In the genomic region with DNA sequence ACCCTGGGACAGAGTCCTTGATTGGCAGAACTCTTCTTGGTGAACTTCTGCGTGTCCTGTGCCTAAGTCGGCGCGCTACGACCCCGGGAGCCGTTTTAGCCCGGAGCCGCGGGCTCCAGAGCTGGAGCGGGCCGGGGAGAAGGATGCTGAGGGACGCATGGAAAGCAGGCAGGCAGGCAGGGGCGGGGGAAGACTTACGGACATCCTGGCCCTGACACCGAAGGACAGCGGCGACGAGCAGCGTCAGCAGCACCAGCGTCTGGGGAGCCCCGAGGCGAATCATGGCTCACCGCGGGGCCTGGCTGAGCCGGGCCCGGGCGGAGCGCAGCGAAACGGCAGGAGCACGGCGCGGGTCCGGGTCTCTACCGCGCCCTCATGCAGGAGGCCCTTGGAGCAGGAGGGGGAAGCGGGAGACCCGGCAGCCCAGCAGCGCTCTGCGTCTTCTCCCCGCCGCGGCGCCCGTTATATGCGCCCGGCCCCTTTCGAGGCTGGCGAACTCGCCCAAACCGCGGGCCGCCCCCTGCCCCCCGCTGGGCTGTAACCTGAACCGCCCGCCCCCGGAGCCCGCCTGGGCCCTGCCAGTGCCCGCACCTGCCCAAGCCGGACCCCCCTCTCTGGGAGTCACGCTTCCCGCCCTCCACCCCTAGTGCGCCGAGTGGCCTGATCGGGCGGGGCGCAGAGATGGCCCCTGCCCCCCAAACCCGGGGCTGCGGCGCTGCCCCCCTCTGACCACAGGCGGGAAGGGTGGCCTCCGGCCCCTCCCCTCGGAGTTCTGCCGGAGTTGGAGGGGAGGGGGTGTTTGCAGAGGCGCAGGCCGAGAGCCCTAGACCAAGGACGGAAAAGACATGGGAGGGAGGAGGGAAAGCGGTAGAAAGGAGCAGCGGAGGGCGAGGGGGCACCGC, we compare ENCODE assay signal across 1 cellular context.
TF ChIP-seq lines count a peak whose summit lies in the region.

A gene (minus strand): TSS at position 438 of the 902 bp plus-strand sequence. CDS start 155 bp downstream, at position 283.

TF ChIP-seq in HEK293, 187 proteins besides CTCF, POLR2A, EP300 and RAD21 (continued from another document and continues in another):
- TF ChIP-seq, protein P1, sequence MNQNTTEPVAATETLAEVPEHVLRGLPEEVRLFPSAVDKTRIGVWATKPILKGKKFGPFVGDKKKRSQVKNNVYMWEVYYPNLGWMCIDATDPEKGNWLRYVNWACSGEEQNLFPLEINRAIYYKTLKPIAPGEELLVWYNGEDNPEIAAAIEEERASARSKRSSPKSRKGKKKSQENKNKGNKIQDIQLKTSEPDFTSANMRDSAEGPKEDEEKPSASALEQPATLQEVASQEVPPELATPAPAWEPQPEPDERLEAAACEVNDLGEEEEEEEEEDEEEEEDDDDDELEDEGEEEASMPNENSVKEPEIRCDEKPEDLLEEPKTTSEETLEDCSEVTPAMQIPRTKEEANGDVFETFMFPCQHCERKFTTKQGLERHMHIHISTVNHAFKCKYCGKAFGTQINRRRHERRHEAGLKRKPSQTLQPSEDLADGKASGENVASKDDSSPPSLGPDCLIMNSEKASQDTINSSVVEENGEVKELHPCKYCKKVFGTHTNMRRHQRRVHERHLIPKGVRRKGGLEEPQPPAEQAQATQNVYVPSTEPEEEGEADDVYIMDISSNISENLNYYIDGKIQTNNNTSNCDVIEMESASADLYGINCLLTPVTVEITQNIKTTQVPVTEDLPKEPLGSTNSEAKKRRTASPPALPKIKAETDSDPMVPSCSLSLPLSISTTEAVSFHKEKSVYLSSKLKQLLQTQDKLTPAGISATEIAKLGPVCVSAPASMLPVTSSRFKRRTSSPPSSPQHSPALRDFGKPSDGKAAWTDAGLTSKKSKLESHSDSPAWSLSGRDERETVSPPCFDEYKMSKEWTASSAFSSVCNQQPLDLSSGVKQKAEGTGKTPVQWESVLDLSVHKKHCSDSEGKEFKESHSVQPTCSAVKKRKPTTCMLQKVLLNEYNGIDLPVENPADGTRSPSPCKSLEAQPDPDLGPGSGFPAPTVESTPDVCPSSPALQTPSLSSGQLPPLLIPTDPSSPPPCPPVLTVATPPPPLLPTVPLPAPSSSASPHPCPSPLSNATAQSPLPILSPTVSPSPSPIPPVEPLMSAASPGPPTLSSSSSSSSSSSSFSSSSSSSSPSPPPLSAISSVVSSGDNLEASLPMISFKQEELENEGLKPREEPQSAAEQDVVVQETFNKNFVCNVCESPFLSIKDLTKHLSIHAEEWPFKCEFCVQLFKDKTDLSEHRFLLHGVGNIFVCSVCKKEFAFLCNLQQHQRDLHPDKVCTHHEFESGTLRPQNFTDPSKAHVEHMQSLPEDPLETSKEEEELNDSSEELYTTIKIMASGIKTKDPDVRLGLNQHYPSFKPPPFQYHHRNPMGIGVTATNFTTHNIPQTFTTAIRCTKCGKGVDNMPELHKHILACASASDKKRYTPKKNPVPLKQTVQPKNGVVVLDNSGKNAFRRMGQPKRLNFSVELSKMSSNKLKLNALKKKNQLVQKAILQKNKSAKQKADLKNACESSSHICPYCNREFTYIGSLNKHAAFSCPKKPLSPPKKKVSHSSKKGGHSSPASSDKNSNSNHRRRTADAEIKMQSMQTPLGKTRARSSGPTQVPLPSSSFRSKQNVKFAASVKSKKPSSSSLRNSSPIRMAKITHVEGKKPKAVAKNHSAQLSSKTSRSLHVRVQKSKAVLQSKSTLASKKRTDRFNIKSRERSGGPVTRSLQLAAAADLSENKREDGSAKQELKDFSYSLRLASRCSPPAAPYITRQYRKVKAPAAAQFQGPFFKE (tag by site-specific recombination; IDR thresholded peaks at IDR 0.05; ENCODE audit: borderline replicate concordance) = no peak
- TF ChIP-seq, protein P2, sequence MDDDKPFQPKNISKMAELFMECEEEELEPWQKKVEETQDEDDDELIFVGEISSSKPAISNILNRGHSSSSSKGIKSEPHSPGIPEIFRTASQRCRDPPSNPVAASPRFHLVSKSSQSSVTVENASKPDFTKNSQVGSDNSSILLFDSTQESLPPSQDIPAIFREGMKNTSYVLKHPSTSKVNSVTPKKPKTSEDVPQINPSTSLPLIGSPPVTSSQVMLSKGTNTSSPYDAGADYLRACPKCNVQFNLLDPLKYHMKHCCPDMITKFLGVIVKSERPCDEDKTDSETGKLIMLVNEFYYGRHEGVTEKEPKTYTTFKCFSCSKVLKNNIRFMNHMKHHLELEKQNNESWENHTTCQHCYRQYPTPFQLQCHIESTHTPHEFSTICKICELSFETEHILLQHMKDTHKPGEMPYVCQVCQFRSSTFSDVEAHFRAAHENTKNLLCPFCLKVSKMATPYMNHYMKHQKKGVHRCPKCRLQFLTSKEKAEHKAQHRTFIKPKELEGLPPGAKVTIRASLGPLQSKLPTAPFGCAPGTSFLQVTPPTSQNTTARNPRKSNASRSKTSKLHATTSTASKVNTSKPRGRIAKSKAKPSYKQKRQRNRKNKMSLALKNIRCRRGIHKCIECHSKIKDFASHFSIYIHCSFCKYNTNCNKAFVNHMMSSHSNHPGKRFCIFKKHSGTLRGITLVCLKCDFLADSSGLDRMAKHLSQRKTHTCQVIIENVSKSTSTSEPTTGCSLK (tag by site-specific recombination; IDR thresholded peaks at IDR 0.05) = no peak
- TF ChIP-seq, protein P3, sequence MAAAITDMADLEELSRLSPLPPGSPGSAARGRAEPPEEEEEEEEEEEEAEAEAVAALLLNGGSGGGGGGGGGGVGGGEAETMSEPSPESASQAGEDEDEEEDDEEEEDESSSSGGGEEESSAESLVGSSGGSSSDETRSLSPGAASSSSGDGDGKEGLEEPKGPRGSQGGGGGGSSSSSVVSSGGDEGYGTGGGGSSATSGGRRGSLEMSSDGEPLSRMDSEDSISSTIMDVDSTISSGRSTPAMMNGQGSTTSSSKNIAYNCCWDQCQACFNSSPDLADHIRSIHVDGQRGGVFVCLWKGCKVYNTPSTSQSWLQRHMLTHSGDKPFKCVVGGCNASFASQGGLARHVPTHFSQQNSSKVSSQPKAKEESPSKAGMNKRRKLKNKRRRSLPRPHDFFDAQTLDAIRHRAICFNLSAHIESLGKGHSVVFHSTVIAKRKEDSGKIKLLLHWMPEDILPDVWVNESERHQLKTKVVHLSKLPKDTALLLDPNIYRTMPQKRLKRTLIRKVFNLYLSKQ (tag by site-specific recombination; IDR thresholded peaks at IDR 0.05; ENCODE audit: borderline replicate concordance) = no peak
- TF ChIP-seq ZNF19 (tag by site-specific recombination; IDR thresholded peaks at IDR 0.05; ENCODE audit: low read depth) = no peak
- no peak for TF ChIP-seq MYNN (tag by site-specific recombination; IDR thresholded peaks at IDR 0.05; ENCODE audit: borderline replicate concordance)
- TF ChIP-seq GLI2 (tag by site-specific recombination; IDR thresholded peaks at IDR 0.05; ENCODE audit: borderline replicate concordance, low read depth) = no peak
- no peak for TF ChIP-seq HOXC10 (CRISPR knock-in tag; IDR thresholded peaks at IDR 0.05)
- no peak for TF ChIP-seq OVOL3 (tag by site-specific recombination; IDR thresholded peaks at IDR 0.05)
- TF ChIP-seq RBAK (tag by site-specific recombination; IDR thresholded peaks at IDR 0.05) = no peak
- no peak for TF ChIP-seq ZNF701 (tag by site-specific recombination; IDR thresholded peaks at IDR 0.05)
- TF ChIP-seq, protein P4, sequence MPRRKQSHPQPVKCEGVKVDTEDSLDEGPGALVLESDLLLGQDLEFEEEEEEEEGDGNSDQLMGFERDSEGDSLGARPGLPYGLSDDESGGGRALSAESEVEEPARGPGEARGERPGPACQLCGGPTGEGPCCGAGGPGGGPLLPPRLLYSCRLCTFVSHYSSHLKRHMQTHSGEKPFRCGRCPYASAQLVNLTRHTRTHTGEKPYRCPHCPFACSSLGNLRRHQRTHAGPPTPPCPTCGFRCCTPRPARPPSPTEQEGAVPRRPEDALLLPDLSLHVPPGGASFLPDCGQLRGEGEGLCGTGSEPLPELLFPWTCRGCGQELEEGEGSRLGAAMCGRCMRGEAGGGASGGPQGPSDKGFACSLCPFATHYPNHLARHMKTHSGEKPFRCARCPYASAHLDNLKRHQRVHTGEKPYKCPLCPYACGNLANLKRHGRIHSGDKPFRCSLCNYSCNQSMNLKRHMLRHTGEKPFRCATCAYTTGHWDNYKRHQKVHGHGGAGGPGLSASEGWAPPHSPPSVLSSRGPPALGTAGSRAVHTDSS (tag by site-specific recombination; IDR thresholded peaks at IDR 0.05) = no peak
- TF ChIP-seq KLF9 (tag by site-specific recombination; IDR thresholded peaks at IDR 0.05; ENCODE audit: low read depth) = peak; percentile 27; the same call in 1 of the 2 replicates
- no peak for TF ChIP-seq ZNF155 (tag by site-specific recombination; IDR thresholded peaks at IDR 0.05)
- peak; percentile 75 for TF ChIP-seq ZNF335 (tag by site-specific recombination; conservative IDR thresholded peaks at IDR 0.05)
- no peak for TF ChIP-seq ZNF510 (tag by site-specific recombination; IDR thresholded peaks at IDR 0.05; ENCODE audit: insufficient replicate concordance)
- TF ChIP-seq ZNF529 (tag by site-specific recombination; IDR thresholded peaks at IDR 0.05; ENCODE audit: insufficient replicate concordance) = no peak
- TF ChIP-seq ZNF670 (tag by site-specific recombination; IDR thresholded peaks at IDR 0.05; ENCODE audit: low read depth) = no peak
- no peak for TF ChIP-seq ZNF426 (tag by site-specific recombination; IDR thresholded peaks at IDR 0.05)
- TF ChIP-seq SETDB1 (IDR thresholded peaks at IDR 0.05; ENCODE audit: insufficient read length, low read length) = no peak
- TF ChIP-seq, protein P5, sequence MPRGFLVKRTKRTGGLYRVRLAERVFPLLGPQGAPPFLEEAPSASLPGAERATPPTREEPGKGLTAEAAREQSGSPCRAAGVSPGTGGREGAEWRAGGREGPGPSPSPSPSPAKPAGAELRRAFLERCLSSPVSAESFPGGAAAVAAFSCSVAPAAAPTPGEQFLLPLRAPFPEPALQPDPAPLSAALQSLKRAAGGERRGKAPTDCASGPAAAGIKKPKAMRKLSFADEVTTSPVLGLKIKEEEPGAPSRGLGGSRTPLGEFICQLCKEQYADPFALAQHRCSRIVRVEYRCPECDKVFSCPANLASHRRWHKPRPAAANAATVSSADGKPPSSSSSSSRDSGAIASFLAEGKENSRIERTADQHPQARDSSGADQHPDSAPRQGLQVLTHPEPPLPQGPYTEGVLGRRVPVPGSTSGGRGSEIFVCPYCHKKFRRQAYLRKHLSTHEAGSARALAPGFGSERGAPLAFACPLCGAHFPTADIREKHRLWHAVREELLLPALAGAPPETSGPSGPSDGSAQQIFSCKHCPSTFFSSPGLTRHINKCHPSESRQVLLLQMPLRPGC (tag by site-specific recombination; IDR thresholded peaks at IDR 0.05) = no peak
- no peak for TF ChIP-seq ZNF366 (tag by site-specific recombination; conservative IDR thresholded peaks at IDR 0.05)
- TF ChIP-seq OSR2 (tag by site-specific recombination; IDR thresholded peaks at IDR 0.05) = no peak
- peak; percentile 71 for TF ChIP-seq ZFHX2 (tag by site-specific recombination; conservative IDR thresholded peaks at IDR 0.05)
- no peak for TF ChIP-seq ZNF16 (tag by site-specific recombination; IDR thresholded peaks at IDR 0.05; ENCODE audit: low read depth)
- TF ChIP-seq, protein P6, sequence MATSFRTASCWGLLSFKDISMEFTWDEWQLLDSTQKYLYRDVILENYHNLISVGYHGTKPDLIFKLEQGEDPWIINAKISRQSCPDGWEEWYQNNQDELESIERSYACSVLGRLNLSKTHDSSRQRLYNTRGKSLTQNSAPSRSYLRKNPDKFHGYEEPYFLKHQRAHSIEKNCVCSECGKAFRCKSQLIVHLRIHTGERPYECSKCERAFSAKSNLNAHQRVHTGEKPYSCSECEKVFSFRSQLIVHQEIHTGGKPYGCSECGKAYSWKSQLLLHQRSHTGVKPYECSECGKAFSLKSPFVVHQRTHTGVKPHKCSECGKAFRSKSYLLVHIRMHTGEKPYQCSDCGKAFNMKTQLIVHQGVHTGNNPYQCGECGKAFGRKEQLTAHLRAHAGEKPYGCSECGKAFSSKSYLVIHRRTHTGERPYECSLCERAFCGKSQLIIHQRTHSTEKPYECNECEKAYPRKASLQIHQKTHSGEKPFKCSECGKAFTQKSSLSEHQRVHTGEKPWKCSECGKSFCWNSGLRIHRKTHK (tag by site-specific recombination; IDR thresholded peaks at IDR 0.05) = no peak
- no peak for TF ChIP-seq ZNF2 (tag by site-specific recombination; IDR thresholded peaks at IDR 0.05)
- TF ChIP-seq ZNF132 (tag by site-specific recombination; IDR thresholded peaks at IDR 0.05; ENCODE audit: borderline replicate concordance) = no peak
- TF ChIP-seq ZNF549 (tag by site-specific recombination; IDR thresholded peaks at IDR 0.05) = no peak
- no peak for TF ChIP-seq ZNF560 (tag by site-specific recombination; IDR thresholded peaks at IDR 0.05; ENCODE audit: borderline replicate concordance)
- no peak for TF ChIP-seq ZNF394 (tag by site-specific recombination; IDR thresholded peaks at IDR 0.05; ENCODE audit: borderline replicate concordance)
- no peak for TF ChIP-seq GFI1B (tag by site-specific recombination; IDR thresholded peaks at IDR 0.05)
- TF ChIP-seq, protein P7, sequence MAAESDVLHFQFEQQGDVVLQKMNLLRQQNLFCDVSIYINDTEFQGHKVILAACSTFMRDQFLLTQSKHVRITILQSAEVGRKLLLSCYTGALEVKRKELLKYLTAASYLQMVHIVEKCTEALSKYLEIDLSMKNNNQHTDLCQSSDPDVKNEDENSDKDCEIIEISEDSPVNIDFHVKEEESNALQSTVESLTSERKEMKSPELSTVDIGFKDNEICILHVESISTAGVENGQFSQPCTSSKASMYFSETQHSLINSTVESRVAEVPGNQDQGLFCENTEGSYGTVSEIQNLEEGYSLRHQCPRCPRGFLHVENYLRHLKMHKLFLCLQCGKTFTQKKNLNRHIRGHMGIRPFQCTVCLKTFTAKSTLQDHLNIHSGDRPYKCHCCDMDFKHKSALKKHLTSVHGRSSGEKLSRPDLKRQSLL (tag by site-specific recombination; IDR thresholded peaks at IDR 0.05) = peak; percentile 71; the same call in 1 of the 2 replicates
- TF ChIP-seq SP2 (tag by site-specific recombination; IDR thresholded peaks at IDR 0.05) = peak; percentile 65
- no peak for TF ChIP-seq KLF10 (tag by site-specific recombination; IDR thresholded peaks at IDR 0.05)
- TF ChIP-seq, protein P8, sequence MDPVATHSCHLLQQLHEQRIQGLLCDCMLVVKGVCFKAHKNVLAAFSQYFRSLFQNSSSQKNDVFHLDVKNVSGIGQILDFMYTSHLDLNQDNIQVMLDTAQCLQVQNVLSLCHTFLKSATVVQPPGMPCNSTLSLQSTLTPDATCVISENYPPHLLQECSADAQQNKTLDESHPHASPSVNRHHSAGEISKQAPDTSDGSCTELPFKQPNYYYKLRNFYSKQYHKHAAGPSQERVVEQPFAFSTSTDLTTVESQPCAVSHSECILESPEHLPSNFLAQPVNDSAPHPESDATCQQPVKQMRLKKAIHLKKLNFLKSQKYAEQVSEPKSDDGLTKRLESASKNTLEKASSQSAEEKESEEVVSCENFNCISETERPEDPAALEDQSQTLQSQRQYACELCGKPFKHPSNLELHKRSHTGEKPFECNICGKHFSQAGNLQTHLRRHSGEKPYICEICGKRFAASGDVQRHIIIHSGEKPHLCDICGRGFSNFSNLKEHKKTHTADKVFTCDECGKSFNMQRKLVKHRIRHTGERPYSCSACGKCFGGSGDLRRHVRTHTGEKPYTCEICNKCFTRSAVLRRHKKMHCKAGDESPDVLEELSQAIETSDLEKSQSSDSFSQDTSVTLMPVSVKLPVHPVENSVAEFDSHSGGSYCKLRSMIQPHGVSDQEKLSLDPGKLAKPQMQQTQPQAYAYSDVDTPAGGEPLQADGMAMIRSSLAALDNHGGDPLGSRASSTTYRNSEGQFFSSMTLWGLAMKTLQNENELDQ (tag by site-specific recombination; IDR thresholded peaks at IDR 0.05; ENCODE audit: low read depth) = no peak
